Comparison of ENCODE assay signal across 1 cellular context in genomic region chr10:124791378-124792348, GRCh38.
TF ChIP-seq lines count a peak whose summit lies in the region.

TSS of gene EEF1AKMT2 (minus strand) at chr10:124791887. CDS start at chr10:124791833, 54 bp downstream.

TF ChIP-seq in HepG2, 621 proteins besides CTCF, POLR2A, EP300 and RAD21 (continued from another document and continues in another):
- TF ChIP-seq DBP (CRISPR knock-in tag; IDR thresholded peaks at IDR 0.05; ENCODE audit: not compliant biosample characterization) (no peak), ZBTB21 (CRISPR knock-in tag; IDR thresholded peaks at IDR 0.05) (no peak), TGIF2 (CRISPR knock-in tag; IDR thresholded peaks at IDR 0.05) (no peak; the same call in 1 of the 2 replicates), ZNF710 (CRISPR knock-in tag; IDR thresholded peaks at IDR 0.05; ENCODE audit: borderline replicate concordance) (no peak; the same call in 1 of the 2 replicates), ZBTB4 (CRISPR knock-in tag; IDR thresholded peaks at IDR 0.05; ENCODE audit: borderline replicate concordance) (no peak), ATF2 (CRISPR knock-in tag; IDR thresholded peaks at IDR 0.05) (peak; percentile 80), ZFP62 (CRISPR knock-in tag; IDR thresholded peaks at IDR 0.05) (0 out of 2 replicates have a peak, but pooled peaks have one; percentile 70), HDAC1 (CRISPR knock-in tag; IDR thresholded peaks at IDR 0.05) (peak; percentile 96), THAP7 (CRISPR knock-in tag; IDR thresholded peaks at IDR 0.05) (peak; percentile 43; the same call in 1 of the 2 replicates), ZNF720 (CRISPR knock-in tag; IDR thresholded peaks at IDR 0.05) (no peak), GMEB1 (CRISPR knock-in tag; IDR thresholded peaks at IDR 0.05; ENCODE audit: borderline replicate concordance) (peak; percentile 90), PRDM10 (CRISPR knock-in tag; IDR thresholded peaks at IDR 0.05; ENCODE audit: low read depth) (peak; percentile 38; the same call in 1 of the 2 replicates), TAF1 (CRISPR knock-in tag; IDR thresholded peaks at IDR 0.05) (peak; percentile 100), SIX1 (CRISPR knock-in tag; IDR thresholded peaks at IDR 0.05; ENCODE audit: borderline replicate concordance) (peak; percentile 50; the same call in 1 of the 2 replicates), ZFP91 (CRISPR knock-in tag; IDR thresholded peaks at IDR 0.05; ENCODE audit: borderline replicate concordance) (peak; percentile 95), RBM22 (optimal IDR thresholded peaks at IDR 0.05; ENCODE audit: low read length) (no peak), CBFB (CRISPR knock-in tag; IDR thresholded peaks at IDR 0.05) (peak; percentile 89), FOXO4 (CRISPR knock-in tag; conservative IDR thresholded peaks at IDR 0.05) (0 out of 2 replicates have a peak, but pooled peaks have one; percentile 60), MEIS1 (CRISPR knock-in tag; IDR thresholded peaks at IDR 0.05; ENCODE audit: borderline replicate concordance) (peak; percentile 81), KDM2A (CRISPR knock-in tag; IDR thresholded peaks at IDR 0.05; ENCODE audit: borderline replicate concordance, low read depth) (peak; percentile 91), DDIT3 (CRISPR knock-in tag; IDR thresholded peaks at IDR 0.05) (no peak), XBP1 (CRISPR knock-in tag; IDR thresholded peaks at IDR 0.05) (peak; percentile 71; the same call in 1 of the 2 replicates), ATF5 (CRISPR knock-in tag; IDR thresholded peaks at IDR 0.05; ENCODE audit: low read depth) (no peak; the same call in 1 of the 2 replicates), ZNF704 (CRISPR knock-in tag; IDR thresholded peaks at IDR 0.05; ENCODE audit: borderline replicate concordance) (peak; percentile 46; the same call in 1 of the 2 replicates), TBX2 (CRISPR knock-in tag; IDR thresholded peaks at IDR 0.05; ENCODE audit: borderline replicate concordance) (peak; percentile 84), ZFX (CRISPR knock-in tag; IDR thresholded peaks at IDR 0.05; ENCODE audit: low read depth) (peak; percentile 95), ZNF264 (CRISPR knock-in tag; IDR thresholded peaks at IDR 0.05) (peak; percentile 85), HOXA3 (CRISPR knock-in tag; IDR thresholded peaks at IDR 0.05) (peak; percentile 95), PRMT3 (CRISPR knock-in tag; IDR thresholded peaks at IDR 0.05; ENCODE audit: borderline replicate concordance, low read depth) (no peak; the same call in 1 of the 2 replicates), XRCC5 (optimal IDR thresholded peaks at IDR 0.05; ENCODE audit: low read length) (peak; percentile 97), ZNF761 (CRISPR knock-in tag; conservative IDR thresholded peaks at IDR 0.05) (peak; percentile 37; the same call in 1 of the 2 replicates), ZNF446 (CRISPR knock-in tag; IDR thresholded peaks at IDR 0.05) (peak; percentile 64; the same call in 1 of the 2 replicates), ZNF780A (CRISPR knock-in tag; IDR thresholded peaks at IDR 0.05) (no peak), ZNF329 (CRISPR knock-in tag; IDR thresholded peaks at IDR 0.05; ENCODE audit: low read depth) (peak; percentile 87; the same call in 1 of the 2 replicates), CHCHD3 (CRISPR knock-in tag; IDR thresholded peaks at IDR 0.05) (peak; percentile 83; the same call in 1 of the 2 replicates)
